ENCODE assay signal across 1 cellular context in genomic region chr15:64893481-64894394, GRCh38.
A peak's percentile ranks its signal among the peaks of the same experiment; 100 is the strongest.
TF ChIP-seq lines count a peak whose summit lies in the region.

No MANE protein-coding gene starts in this region.

TF ChIP-seq in HepG2, 621 proteins besides CTCF, POLR2A, EP300 and RAD21 (continued from another document and continues in another):
- no peak for TF ChIP-seq GMEB2 (CRISPR knock-in tag; IDR thresholded peaks at IDR 0.05; ENCODE audit: low read depth)
- no peak for TF ChIP-seq ZNF557 (CRISPR knock-in tag; IDR thresholded peaks at IDR 0.05)
- peak; percentile 94 for TF ChIP-seq PBX2 (CRISPR knock-in tag; IDR thresholded peaks at IDR 0.05)
- no peak for TF ChIP-seq ZNF562 (CRISPR knock-in tag; IDR thresholded peaks at IDR 0.05; ENCODE audit: borderline replicate concordance)
- no peak for TF ChIP-seq ZFP36L2 (CRISPR knock-in tag; IDR thresholded peaks at IDR 0.05)
- no peak for TF ChIP-seq ZNF672 (CRISPR knock-in tag; IDR thresholded peaks at IDR 0.05)
- TF ChIP-seq ZFP36L1 (CRISPR knock-in tag; IDR thresholded peaks at IDR 0.05) = no peak
- no peak for TF ChIP-seq IRF9 (CRISPR knock-in tag; IDR thresholded peaks at IDR 0.05; ENCODE audit: borderline replicate concordance)
- TF ChIP-seq CREB1 (IDR thresholded peaks at IDR 0.05) = no peak
- TF ChIP-seq CREB1 (CRISPR knock-in tag; IDR thresholded peaks at IDR 0.05) = peak; percentile 77
- TF ChIP-seq ZNF333 (CRISPR knock-in tag; IDR thresholded peaks at IDR 0.05; ENCODE audit: borderline replicate concordance) = no peak
- no peak for TF ChIP-seq MAZ (IDR thresholded peaks at IDR 0.05; ENCODE audit: borderline replicate concordance, low read depth, low read length)
- TF ChIP-seq MAZ (CRISPR knock-in tag; IDR thresholded peaks at IDR 0.05; ENCODE audit: low read depth) = 0 out of 2 replicates have a peak, but pooled peaks have one; percentile 25
- TF ChIP-seq ZNF629 (CRISPR knock-in tag; conservative IDR thresholded peaks at IDR 0.05) = no peak
- no peak for TF ChIP-seq ZNF251 (CRISPR knock-in tag; IDR thresholded peaks at IDR 0.05)
- peak; percentile 63 for TF ChIP-seq RBFOX2 (IDR thresholded peaks at IDR 0.05; ENCODE audit: low read depth, low read length)
- no peak for TF ChIP-seq SRY (CRISPR knock-in tag; IDR thresholded peaks at IDR 0.05)
- TF ChIP-seq ZNF784 (CRISPR knock-in tag; IDR thresholded peaks at IDR 0.05; ENCODE audit: borderline replicate concordance) = no peak
- no peak for TF ChIP-seq HCFC1 (IDR thresholded peaks at IDR 0.05; ENCODE audit: low read depth, low read length)
- no peak for TF ChIP-seq SYNCRIP (IDR thresholded peaks at IDR 0.05; ENCODE audit: insufficient read depth, low read depth, low read length)
- TF ChIP-seq ZFP91 (CRISPR knock-in tag; IDR thresholded peaks at IDR 0.05; ENCODE audit: borderline replicate concordance) = peak; percentile 48; the same call in 1 of the 2 replicates
- TF ChIP-seq ZNF737 (CRISPR knock-in tag; IDR thresholded peaks at IDR 0.05; ENCODE audit: borderline replicate concordance) = no peak
- peak; percentile 94 for TF ChIP-seq NFYC (CRISPR knock-in tag; IDR thresholded peaks at IDR 0.05)
- no peak for TF ChIP-seq HNF4A (CRISPR knock-in tag; IDR thresholded peaks at IDR 0.05)
- TF ChIP-seq KDM3A (CRISPR knock-in tag; IDR thresholded peaks at IDR 0.05; ENCODE audit: low read depth) = no peak
- no peak for TF ChIP-seq ONECUT2 (CRISPR knock-in tag; IDR thresholded peaks at IDR 0.05)
- no peak for TF ChIP-seq CEBPG (CRISPR knock-in tag; IDR thresholded peaks at IDR 0.05)
- TF ChIP-seq THAP7 (CRISPR knock-in tag; IDR thresholded peaks at IDR 0.05) = no peak
- no peak for TF ChIP-seq ZNF350 (CRISPR knock-in tag; IDR thresholded peaks at IDR 0.05; ENCODE audit: borderline replicate concordance, low read depth)
- TF ChIP-seq RERE (CRISPR knock-in tag; IDR thresholded peaks at IDR 0.05; ENCODE audit: low read depth) = no peak
- peak; percentile 78 for TF ChIP-seq KAT8 (CRISPR knock-in tag; IDR thresholded peaks at IDR 0.05)
- TF ChIP-seq TAF15 (IDR thresholded peaks at IDR 0.05; ENCODE audit: low read depth, low read length, poor library complexity, severe bottlenecking) = no peak
- TF ChIP-seq HOXA3 (CRISPR knock-in tag; IDR thresholded peaks at IDR 0.05) = peak; percentile 30; the same call in 1 of the 2 replicates
- TF ChIP-seq ZNF451 (CRISPR knock-in tag; IDR thresholded peaks at IDR 0.05) = no peak
- TF ChIP-seq GMEB1 (CRISPR knock-in tag; IDR thresholded peaks at IDR 0.05; ENCODE audit: borderline replicate concordance) = no peak
- no peak for TF ChIP-seq ZNF17 (CRISPR knock-in tag; IDR thresholded peaks at IDR 0.05)
- no peak for TF ChIP-seq GATAD1 (CRISPR knock-in tag; IDR thresholded peaks at IDR 0.05)
- TF ChIP-seq SATB2 (CRISPR knock-in tag; IDR thresholded peaks at IDR 0.05) = no peak
- TF ChIP-seq ZNF598 (CRISPR knock-in tag; IDR thresholded peaks at IDR 0.05; ENCODE audit: borderline replicate concordance) = 0 out of 2 replicates have a peak, but pooled peaks have one; percentile 34
- no peak for TF ChIP-seq RBAK (CRISPR knock-in tag; IDR thresholded peaks at IDR 0.05)
- 0 out of 4 replicates have a peak, but pooled peaks of 1 of the 2 experiments have one; percentile 16 for TF ChIP-seq KLF16 (CRISPR knock-in tag; IDR thresholded peaks at IDR 0.05)
- TF ChIP-seq ZNF670 (CRISPR knock-in tag; IDR thresholded peaks at IDR 0.05; ENCODE audit: borderline replicate concordance) = no peak
- TF ChIP-seq NFIC (IDR thresholded peaks at IDR 0.05; ENCODE audit: low read length) = no peak
- no peak for TF ChIP-seq AFF4 (CRISPR knock-in tag; IDR thresholded peaks at IDR 0.05)
- no peak for TF ChIP-seq ISL2 (CRISPR knock-in tag; IDR thresholded peaks at IDR 0.05)
- no peak for TF ChIP-seq ZNF337 (CRISPR knock-in tag; IDR thresholded peaks at IDR 0.05; ENCODE audit: borderline replicate concordance, low read depth)
- TF ChIP-seq KLF9 (CRISPR knock-in tag; IDR thresholded peaks at IDR 0.05; ENCODE audit: low read depth) = no peak
- TF ChIP-seq MLLT10 (CRISPR knock-in tag; IDR thresholded peaks at IDR 0.05) = no peak
- peak; percentile 37; the same call in 1 of the 2 replicates for TF ChIP-seq POLR2AphosphoS5 (IDR thresholded peaks at IDR 0.05; ENCODE audit: low read depth, low read length)
- no peak for TF ChIP-seq ZNF282 (IDR thresholded peaks at IDR 0.05; ENCODE audit: partially characterized antibody)
- 0 out of 2 replicates have a peak, but pooled peaks have one; percentile 27 for TF ChIP-seq ZNF616 (CRISPR knock-in tag; IDR thresholded peaks at IDR 0.05; ENCODE audit: low read depth)
- TF ChIP-seq ELF1 (CRISPR knock-in tag; IDR thresholded peaks at IDR 0.05) = peak; percentile 85
